ENCODE assay signal across 9 cellular contexts in the genomic region with DNA sequence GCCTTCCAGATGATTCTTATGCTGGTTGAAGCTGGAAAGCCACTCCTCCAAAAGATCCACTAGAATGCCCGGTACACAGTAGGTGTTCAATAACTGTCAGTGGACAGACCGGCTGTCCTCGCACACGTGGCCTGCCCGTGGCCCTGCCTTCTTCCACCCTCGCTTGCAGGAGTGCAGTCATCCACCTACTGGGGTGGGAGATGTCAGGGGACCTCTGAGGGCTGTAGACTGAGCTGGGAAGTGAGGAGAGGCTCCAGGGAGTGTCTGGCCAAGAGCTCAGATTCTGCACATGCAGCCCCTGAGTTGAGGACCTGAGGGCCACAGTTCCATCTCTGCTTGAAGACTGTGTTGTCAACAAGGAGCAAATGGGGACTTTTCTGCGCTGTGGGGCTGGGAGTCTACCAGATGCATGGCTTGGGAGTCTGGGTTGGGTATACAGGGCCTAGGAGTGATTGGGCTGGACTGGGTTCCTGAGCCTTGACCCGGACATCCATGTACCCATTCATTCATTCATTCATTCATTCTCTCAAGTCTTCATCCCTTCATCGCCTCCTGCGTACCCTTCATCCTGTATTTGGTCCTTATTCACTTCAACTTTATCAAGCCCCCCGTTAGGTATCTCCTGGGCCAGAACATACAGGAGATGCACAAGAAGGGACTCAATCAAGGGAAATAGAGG. TPM values are rescaled to one million over a fixed set of nuclear protein-coding genes. Genes with fewer than 3 reads are reported as not detected.
DNase-seq lines count a peak whose midpoint lies in the region; ATAC-seq and TF ChIP-seq lines count a peak whose summit lies in the region.
"Had no signal": no experiment of that assay in that cellular context is flagged by ENCODE, and none has a peak within 500 bp of the region (broad histone marks: within the 10 kb centered on the region; RNA-seq: fewer than 3 reads in every experiment).

No MANE protein-coding gene starts in this region.

- H3K9me3 ChIP-seq in SU-DHL-6 (ENCODE audit: insufficient read depth, low read length) (no peaks in the 10 kb centered on the region), right cardiac atrium (ENCODE audit: control insufficient read depth, low read length) (no peaks in the 10 kb centered on the region), HAP-1 (no peaks in the 10 kb centered on the region)

- H4K20me1 ChIP-seq in SU-DHL-6 (ENCODE audit: low read depth, low read length), result no peaks in the 10 kb centered on the region

- no peak for TF ChIP-seq CTCF in SU-DHL-6 (IDR thresholded peaks at IDR 0.05; ENCODE audit: insufficient read depth, low read length, poor library complexity, severe bottlenecking)

- peak overlapping the region; percentile 7 for H3K4me2 ChIP-seq in SU-DHL-6 (ENCODE audit: low read depth, low read length, poor library complexity, severe bottlenecking)

- intact Hi-C loops in activated CD4-positive, alpha-beta T cell treated with anti-CD3 and anti-CD28 coated beads, Interleukin-2, amount 10 ng/mL, durations not matched to agents 24 days and 14 days (cut with micrococcal nuclease), result loop anchor here (1.0 to 5.0 kb wide), 3 partner anchors 16 to 115 kb away; no protein-coding TSS in a partner anchor
- intact Hi-C loops in right cardiac atrium (cut with DNase I), result no loop called here

- ATAC-seq in right cardiac atrium (no peak), GM21737 (IDR thresholded peaks at IDR 0.05; ENCODE audit: unreplicated experiment) (no peak)
- no peak for ATAC-seq in stimulated activated naive CD8-positive, alpha-beta T cell treated with anti-CD3 and anti-CD28 coated beads, Interleukin-15, amount 100 ng/mL, for 72 hours

- no peak overlapping the region for H3K4me3 ChIP-seq in SU-DHL-6 (ENCODE audit: insufficient read depth, low read length, poor library complexity, severe bottlenecking)
- no peak overlapping the region for H3K4me3 ChIP-seq in right cardiac atrium (ENCODE audit: low read length)
- H3K4me3 ChIP-seq in HAP-1, result no peak overlapping the region

- no peaks in the 10 kb centered on the region for H3K9me2 ChIP-seq in SU-DHL-6 (replicated peaks; ENCODE audit: insufficient read depth, low read length)

- H3K27me3 ChIP-seq in SU-DHL-6 (ENCODE audit: low read length) (no peaks in the 10 kb centered on the region), right cardiac atrium (ENCODE audit: control insufficient read depth, insufficient read depth) (no peaks in the 10 kb centered on the region), HAP-1 (ENCODE audit: low read depth) (peaks cover 16% of the 10 kb centered on the region)

- no peak overlapping the region; the same call in 1 of the 2 replicates for H3K9ac ChIP-seq in SU-DHL-6 (ENCODE audit: low read length)

- H3K27ac Mint-ChIP-seq in activated CD4-positive, alpha-beta T cell treated with anti-CD3 and anti-CD28 coated beads, Interleukin-2, amount 10 ng/mL, durations not matched to agents 24 days and 14 days, result peak overlapping the region; percentile 95
- peak overlapping the region; percentile 28 to 87 for H3K27ac Mint-ChIP-seq in stimulated activated naive CD8-positive, alpha-beta T cell treated with anti-CD3 and anti-CD28 coated beads, Interleukin-15, amount 100 ng/mL, for 72 hours

- DNase-seq in activated CD4-positive, alpha-beta T cell treated with anti-CD3 and anti-CD28 coated beads, Interleukin-2, amount 10 ng/mL, durations not matched to agents 24 days and 14 days, result no peak
- no peak for DNase-seq in activated CD4-positive, alpha-beta T cell treated with anti-CD3 and anti-CD28 coated beads, Interleukin-2, amount 50 U/mL, for 1 hour
- DNase-seq in right cardiac atrium (peak in 1 of 3 donors; percentile 6), amygdala (lab: John Stamatoyannopoulos, UW) (no peak), HAP-1 (ENCODE audit: low spot score in 2 of 2) (no peak)
- DNase-seq in stimulated activated naive CD8-positive, alpha-beta T cell treated with anti-CD3 and anti-CD28 coated beads, Interleukin-15, amount 100 ng/mL, for 72 hours, result no peak
- DNase-seq: NCI-H2081 had no signal

- H3F3A ChIP-seq in SU-DHL-6 (ENCODE audit: insufficient read depth), result no peaks in the 10 kb centered on the region

- H3K27ac ChIP-seq in SU-DHL-6 (ENCODE audit: low read depth, low read length) (peak overlapping the region; percentile 43), right cardiac atrium (ENCODE audit: low read length) (peak overlapping the region; percentile 63)

- no peaks in the 10 kb centered on the region for H3K79me2 ChIP-seq in SU-DHL-6 (ENCODE audit: insufficient read depth, low read length)

- H3K4me1 ChIP-seq in right cardiac atrium (ENCODE audit: control insufficient read depth, insufficient read depth, low read length) (peaks cover 15% of the 10 kb centered on the region), HAP-1 (no peaks in the 10 kb centered on the region)

- in situ Hi-C loops in HAP-1 (cut with MboI; ENCODE audit: low sequenced_read_pairs), result no loop called here

- peaks cover 72% of the 10 kb centered on the region for H3K4me1 Mint-ChIP-seq in activated CD4-positive, alpha-beta T cell treated with anti-CD3 and anti-CD28 coated beads, Interleukin-2, amount 10 ng/mL, durations not matched to agents 24 days and 14 days
- peaks cover 91% of the 10 kb centered on the region for H3K4me1 Mint-ChIP-seq in stimulated activated naive CD8-positive, alpha-beta T cell treated with anti-CD3 and anti-CD28 coated beads, Interleukin-15, amount 100 ng/mL, for 72 hours

- 87% methylated on average over 11 of the region's 11 CpGs for WGBS in right cardiac atrium

- H3K27me3 Mint-ChIP-seq in activated CD4-positive, alpha-beta T cell treated with anti-CD3 and anti-CD28 coated beads, Interleukin-2, amount 10 ng/mL, durations not matched to agents 24 days and 14 days, result no peaks in the 10 kb centered on the region
- no peaks in the 10 kb centered on the region for H3K27me3 Mint-ChIP-seq in stimulated activated naive CD8-positive, alpha-beta T cell treated with anti-CD3 and anti-CD28 coated beads, Interleukin-15, amount 100 ng/mL, for 72 hours

- no peak overlapping the region for H2AFZ ChIP-seq in SU-DHL-6 (ENCODE audit: low read depth, low read length, severe bottlenecking)

- H3K4me3 Mint-ChIP-seq in activated CD4-positive, alpha-beta T cell treated with anti-CD3 and anti-CD28 coated beads, Interleukin-2, amount 10 ng/mL, durations not matched to agents 24 days and 14 days, result peak overlapping the region; percentile 76
- H3K4me3 Mint-ChIP-seq in stimulated activated naive CD8-positive, alpha-beta T cell treated with anti-CD3 and anti-CD28 coated beads, Interleukin-15, amount 100 ng/mL, for 72 hours, result peak overlapping the region; percentile 71 to 75

- H3K36me3 ChIP-seq in SU-DHL-6 (ENCODE audit: low read length) (no peaks in the 10 kb centered on the region), HAP-1 (replicated peaks) (no peaks in the 10 kb centered on the region)

- no peaks in the 10 kb centered on the region for H3K9me3 Mint-ChIP-seq in activated CD4-positive, alpha-beta T cell treated with anti-CD3 and anti-CD28 coated beads, Interleukin-2, amount 10 ng/mL, durations not matched to agents 24 days and 14 days
- H3K9me3 Mint-ChIP-seq in stimulated activated naive CD8-positive, alpha-beta T cell treated with anti-CD3 and anti-CD28 coated beads, Interleukin-15, amount 100 ng/mL, for 72 hours, result peaks cover 0 to 4% of the 10 kb centered on the region in 2 donors

- H3K36me3 Mint-ChIP-seq in activated CD4-positive, alpha-beta T cell treated with anti-CD3 and anti-CD28 coated beads, Interleukin-2, amount 10 ng/mL, durations not matched to agents 24 days and 14 days (ENCODE audit: low read depth), result peaks cover 3% of the 10 kb centered on the region

RNA-seq across cellular contexts. Expression of gene TNFRSF1B, which starts 4.2 kb away (rescaled TPM):
- 145 TPM in 2 replicates for total RNA-seq in activated CD4-positive, alpha-beta T cell treated with anti-CD3 and anti-CD28 coated beads, Interleukin-2, amount 10 ng/mL, durations not matched to agents 24 days and 14 days
- 10 to 100 TPM; 17.9 to 25.4 (median 20.8) TPM for total RNA-seq in right cardiac atrium
- polyA plus RNA-seq in right cardiac atrium, result 11.6 TPM
